In the genomic region with DNA sequence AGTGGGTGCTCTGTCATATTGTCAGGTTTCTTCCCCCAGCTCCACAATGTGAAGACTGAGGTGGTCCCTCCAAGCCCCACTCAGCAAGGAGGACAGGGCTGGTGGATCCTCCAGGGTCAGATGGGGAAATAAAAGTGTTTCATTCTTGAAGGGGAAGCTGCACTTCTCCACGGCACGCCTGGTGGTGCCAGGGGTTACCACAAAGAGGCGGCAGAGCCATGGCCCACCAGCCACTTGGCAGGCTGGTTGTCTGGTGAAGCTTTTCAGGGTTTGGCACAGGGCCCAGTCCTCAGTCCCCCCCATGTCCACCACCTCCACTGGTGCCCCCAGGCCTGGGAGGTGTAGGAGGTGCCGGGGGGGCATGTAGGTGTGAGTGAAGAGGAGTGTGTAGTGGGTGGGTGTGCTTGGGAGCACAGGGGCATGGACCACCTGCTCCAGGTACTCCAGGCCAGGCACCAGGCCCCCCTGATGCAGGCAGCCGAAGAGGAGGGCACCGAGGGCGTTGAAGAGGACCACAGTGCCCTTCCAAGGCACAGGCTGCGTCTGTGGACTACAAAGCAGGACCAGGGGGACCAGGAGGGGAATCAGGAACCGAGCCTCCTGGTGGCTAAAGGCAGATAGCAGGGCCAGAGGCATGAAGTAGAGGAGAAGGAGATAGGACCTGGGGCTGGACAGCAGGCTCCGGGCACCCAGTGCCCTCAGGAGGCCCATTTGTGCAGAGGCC, we compare ENCODE assay signal across 1 cellular context.
TF ChIP-seq lines count a peak whose summit lies in the region.

No MANE protein-coding gene starts in this region.

TF ChIP-seq in IMR-90, 13 proteins besides CTCF, POLR2A, EP300 and RAD21:
- no peak for TF ChIP-seq NFE2L2 (IDR thresholded peaks at IDR 0.05; ENCODE audit: low read depth, low read length)
- TF ChIP-seq FOS (IDR thresholded peaks at IDR 0.05; ENCODE audit: low read depth, low read length), result no peak
- TF ChIP-seq MAFK (IDR thresholded peaks at IDR 0.05; ENCODE audit: low read depth, low read length), result no peak
- no peak for TF ChIP-seq SMC3 (IDR thresholded peaks at IDR 0.05; ENCODE audit: low read depth, low read length)
- TF ChIP-seq MAZ (IDR thresholded peaks at IDR 0.05; ENCODE audit: borderline replicate concordance, low read depth, low read length), result no peak
- TF ChIP-seq RFX5 (IDR thresholded peaks at IDR 0.05; ENCODE audit: low read depth, low read length), result no peak
- TF ChIP-seq CEBPB (IDR thresholded peaks at IDR 0.05; ENCODE audit: low read depth, low read length), result no peak
- no peak for TF ChIP-seq MXI1 (IDR thresholded peaks at IDR 0.05; ENCODE audit: borderline replicate concordance, low read depth, low read length)
- TF ChIP-seq, protein P1, sequence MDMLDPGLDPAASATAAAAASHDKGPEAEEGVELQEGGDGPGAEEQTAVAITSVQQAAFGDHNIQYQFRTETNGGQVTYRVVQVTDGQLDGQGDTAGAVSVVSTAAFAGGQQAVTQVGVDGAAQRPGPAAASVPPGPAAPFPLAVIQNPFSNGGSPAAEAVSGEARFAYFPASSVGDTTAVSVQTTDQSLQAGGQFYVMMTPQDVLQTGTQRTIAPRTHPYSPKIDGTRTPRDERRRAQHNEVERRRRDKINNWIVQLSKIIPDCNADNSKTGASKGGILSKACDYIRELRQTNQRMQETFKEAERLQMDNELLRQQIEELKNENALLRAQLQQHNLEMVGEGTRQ (IDR thresholded peaks at IDR 0.05; ENCODE audit: low read depth, low read length), result no peak
- no peak for TF ChIP-seq CHD1 (IDR thresholded peaks at IDR 0.05; ENCODE audit: low read depth, low read length)
- TF ChIP-seq, protein P2, sequence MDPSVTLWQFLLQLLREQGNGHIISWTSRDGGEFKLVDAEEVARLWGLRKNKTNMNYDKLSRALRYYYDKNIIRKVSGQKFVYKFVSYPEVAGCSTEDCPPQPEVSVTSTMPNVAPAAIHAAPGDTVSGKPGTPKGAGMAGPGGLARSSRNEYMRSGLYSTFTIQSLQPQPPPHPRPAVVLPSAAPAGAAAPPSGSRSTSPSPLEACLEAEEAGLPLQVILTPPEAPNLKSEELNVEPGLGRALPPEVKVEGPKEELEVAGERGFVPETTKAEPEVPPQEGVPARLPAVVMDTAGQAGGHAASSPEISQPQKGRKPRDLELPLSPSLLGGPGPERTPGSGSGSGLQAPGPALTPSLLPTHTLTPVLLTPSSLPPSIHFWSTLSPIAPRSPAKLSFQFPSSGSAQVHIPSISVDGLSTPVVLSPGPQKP (IDR thresholded peaks at IDR 0.05; ENCODE audit: borderline replicate concordance, low read depth, low read length), result no peak
- no peak for TF ChIP-seq BHLHE40 (IDR thresholded peaks at IDR 0.05; ENCODE audit: low read depth, low read length)
- TF ChIP-seq RCOR1 (IDR thresholded peaks at IDR 0.05; ENCODE audit: insufficient replicate concordance, low read length), result no peak
